ENCODE assay signal across 1 cellular context in the genomic region with DNA sequence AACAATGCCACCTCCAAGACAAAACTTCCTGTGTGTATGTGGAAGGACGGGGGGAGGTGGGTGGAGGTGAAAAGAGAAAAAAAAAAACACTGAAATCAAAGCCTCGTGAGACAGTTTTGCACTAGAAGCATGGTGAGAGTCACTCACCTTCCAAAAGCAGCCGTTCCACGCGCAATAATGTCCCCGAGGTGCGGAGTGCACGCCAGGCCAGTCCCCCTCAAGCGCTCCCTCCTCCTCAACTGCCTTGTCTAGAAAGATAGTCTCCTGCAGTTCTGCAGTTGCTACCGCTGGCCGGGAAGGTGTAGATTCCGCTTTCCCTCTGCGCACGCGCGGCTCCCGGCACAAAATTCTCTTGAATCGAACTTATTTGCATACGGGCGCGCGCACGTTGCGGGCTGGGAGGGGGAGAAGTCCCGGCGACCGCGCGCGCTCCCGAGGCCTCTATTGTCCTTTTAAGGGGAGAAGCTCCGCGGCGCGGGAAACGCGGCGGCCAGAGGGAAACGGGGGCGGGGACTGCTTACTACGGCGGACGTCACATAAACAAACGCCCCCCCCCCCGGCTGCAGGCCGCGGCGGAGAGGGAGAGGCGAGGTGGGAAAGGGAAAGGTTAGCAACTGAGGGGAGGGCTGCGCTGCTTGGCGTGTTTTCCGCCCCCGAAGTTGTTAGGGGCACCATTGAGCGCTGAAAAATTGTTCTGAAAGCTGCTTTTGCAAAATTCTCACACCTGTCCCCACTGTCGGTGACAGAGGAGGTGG.
TF ChIP-seq lines count a peak whose summit lies in the region.

A gene with protein sequence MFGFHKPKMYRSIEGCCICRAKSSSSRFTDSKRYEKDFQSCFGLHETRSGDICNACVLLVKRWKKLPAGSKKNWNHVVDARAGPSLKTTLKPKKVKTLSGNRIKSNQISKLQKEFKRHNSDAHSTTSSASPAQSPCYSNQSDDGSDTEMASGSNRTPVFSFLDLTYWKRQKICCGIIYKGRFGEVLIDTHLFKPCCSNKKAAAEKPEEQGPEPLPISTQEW (minus strand): TSS at position 274 of the 755 bp plus-strand sequence. CDS start 27,946 bp downstream, outside the sequence.

TF ChIP-seq in HepG2, 621 proteins besides CTCF, POLR2A, EP300 and RAD21 (continued from another document and continues in another):
- TF ChIP-seq, protein P1, sequence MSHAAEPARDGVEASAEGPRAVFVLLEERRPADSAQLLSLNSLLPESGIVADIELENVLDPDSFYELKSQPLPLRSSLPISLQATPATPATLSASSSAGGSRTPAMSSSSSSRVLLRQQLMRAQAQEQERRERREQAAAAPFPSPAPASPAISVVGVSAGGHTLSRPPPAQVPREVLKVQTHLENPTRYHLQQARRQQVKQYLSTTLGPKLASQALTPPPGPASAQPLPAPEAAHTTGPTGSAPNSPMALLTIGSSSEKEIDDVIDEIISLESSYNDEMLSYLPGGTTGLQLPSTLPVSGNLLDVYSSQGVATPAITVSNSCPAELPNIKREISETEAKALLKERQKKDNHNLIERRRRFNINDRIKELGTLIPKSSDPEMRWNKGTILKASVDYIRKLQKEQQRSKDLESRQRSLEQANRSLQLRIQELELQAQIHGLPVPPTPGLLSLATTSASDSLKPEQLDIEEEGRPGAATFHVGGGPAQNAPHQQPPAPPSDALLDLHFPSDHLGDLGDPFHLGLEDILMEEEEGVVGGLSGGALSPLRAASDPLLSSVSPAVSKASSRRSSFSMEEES (CRISPR knock-in tag; IDR thresholded peaks at IDR 0.05), result 0 out of 2 replicates have a peak, but pooled peaks have one; percentile 10
- TF ChIP-seq, protein P2, sequence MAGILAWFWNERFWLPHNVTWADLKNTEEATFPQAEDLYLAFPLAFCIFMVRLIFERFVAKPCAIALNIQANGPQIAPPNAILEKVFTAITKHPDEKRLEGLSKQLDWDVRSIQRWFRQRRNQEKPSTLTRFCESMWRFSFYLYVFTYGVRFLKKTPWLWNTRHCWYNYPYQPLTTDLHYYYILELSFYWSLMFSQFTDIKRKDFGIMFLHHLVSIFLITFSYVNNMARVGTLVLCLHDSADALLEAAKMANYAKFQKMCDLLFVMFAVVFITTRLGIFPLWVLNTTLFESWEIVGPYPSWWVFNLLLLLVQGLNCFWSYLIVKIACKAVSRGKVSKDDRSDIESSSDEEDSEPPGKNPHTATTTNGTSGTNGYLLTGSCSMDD (CRISPR knock-in tag; IDR thresholded peaks at IDR 0.05), result no peak
- TF ChIP-seq FOXP1 (IDR thresholded peaks at IDR 0.05) (peak; percentile 34; the same call in 1 of the 2 replicates), FOXP1 (CRISPR knock-in tag; IDR thresholded peaks at IDR 0.05) (peak; percentile 54), RFX3 (CRISPR knock-in tag; IDR thresholded peaks at IDR 0.05) (no peak), ZNF605 (CRISPR knock-in tag; IDR thresholded peaks at IDR 0.05) (peak; percentile 80), ZBTB20 (CRISPR knock-in tag; IDR thresholded peaks at IDR 0.05; ENCODE audit: borderline replicate concordance, low read depth) (peak; percentile 48; the same call in 1 of the 2 replicates), POGZ (CRISPR knock-in tag; IDR thresholded peaks at IDR 0.05) (peak; percentile 36; the same call in 1 of the 2 replicates), YY1 (IDR thresholded peaks at IDR 0.05; ENCODE audit: insufficient read depth, insufficient replicate concordance, low read depth, low read length) (peak; percentile 12), SIX4 (CRISPR knock-in tag; IDR thresholded peaks at IDR 0.05) (no peak), ZNF501 (CRISPR knock-in tag; IDR thresholded peaks at IDR 0.05) (0 out of 2 replicates have a peak, but pooled peaks have one; percentile 48), ZNF224 (CRISPR knock-in tag; IDR thresholded peaks at IDR 0.05) (peak; percentile 75; the same call in 1 of the 2 replicates), ZBTB8A (CRISPR knock-in tag; IDR thresholded peaks at IDR 0.05; ENCODE audit: borderline replicate concordance, low read depth) (no peak), ESRRA (CRISPR knock-in tag; IDR thresholded peaks at IDR 0.05; ENCODE audit: low read depth) (no peak), BHLHE40 (IDR thresholded peaks at IDR 0.05; ENCODE audit: low read length) (no peak), ZNF12 (CRISPR knock-in tag; IDR thresholded peaks at IDR 0.05) (no peak), IRF2 (CRISPR knock-in tag; IDR thresholded peaks at IDR 0.05) (peak; percentile 65; the same call in 1 of the 2 replicates), TMF1 (CRISPR knock-in tag; IDR thresholded peaks at IDR 0.05; ENCODE audit: low read depth) (no peak), CENPX (CRISPR knock-in tag; IDR thresholded peaks at IDR 0.05) (peak; percentile 67; the same call in 1 of the 2 replicates), SRSF1 (optimal IDR thresholded peaks at IDR 0.05; ENCODE audit: low read depth, low read length) (peak; percentile 82), ZSCAN9 (CRISPR knock-in tag; IDR thresholded peaks at IDR 0.05; ENCODE audit: borderline replicate concordance) (peak; percentile 29; the same call in 1 of the 2 replicates), NFKBIZ (CRISPR knock-in tag; IDR thresholded peaks at IDR 0.05) (peak; percentile 63; the same call in 1 of the 2 replicates), HOXA9 (CRISPR knock-in tag; IDR thresholded peaks at IDR 0.05; ENCODE audit: borderline replicate concordance) (no peak), BORCS8-MEF2B (CRISPR knock-in tag; IDR thresholded peaks at IDR 0.05) (peak; percentile 51; the same call in 1 of the 2 replicates), ZNF441 (CRISPR knock-in tag; IDR thresholded peaks at IDR 0.05; ENCODE audit: borderline replicate concordance) (peak; percentile 52; the same call in 1 of the 2 replicates), ZMYM4 (CRISPR knock-in tag; IDR thresholded peaks at IDR 0.05) (peak; percentile 45; the same call in 1 of the 2 replicates)
- TF ChIP-seq, protein P3, sequence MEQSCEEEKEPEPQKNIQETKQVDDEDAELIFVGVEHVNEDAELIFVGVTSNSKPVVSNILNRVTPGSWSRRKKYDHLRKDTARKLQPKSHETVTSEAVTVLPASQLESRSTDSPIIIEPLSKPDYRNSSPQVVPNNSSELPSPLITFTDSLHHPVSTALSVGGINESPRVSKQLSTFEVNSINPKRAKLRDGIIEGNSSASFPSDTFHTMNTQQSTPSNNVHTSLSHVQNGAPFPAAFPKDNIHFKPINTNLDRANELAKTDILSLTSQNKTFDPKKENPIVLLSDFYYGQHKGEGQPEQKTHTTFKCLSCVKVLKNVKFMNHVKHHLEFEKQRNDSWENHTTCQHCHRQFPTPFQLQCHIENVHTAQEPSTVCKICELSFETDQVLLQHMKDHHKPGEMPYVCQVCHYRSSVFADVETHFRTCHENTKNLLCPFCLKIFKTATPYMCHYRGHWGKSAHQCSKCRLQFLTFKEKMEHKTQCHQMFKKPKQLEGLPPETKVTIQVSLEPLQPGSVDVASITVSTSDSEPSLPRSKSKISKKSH (CRISPR knock-in tag; IDR thresholded peaks at IDR 0.05; ENCODE audit: borderline replicate concordance), result no peak
- TF ChIP-seq, protein P4, sequence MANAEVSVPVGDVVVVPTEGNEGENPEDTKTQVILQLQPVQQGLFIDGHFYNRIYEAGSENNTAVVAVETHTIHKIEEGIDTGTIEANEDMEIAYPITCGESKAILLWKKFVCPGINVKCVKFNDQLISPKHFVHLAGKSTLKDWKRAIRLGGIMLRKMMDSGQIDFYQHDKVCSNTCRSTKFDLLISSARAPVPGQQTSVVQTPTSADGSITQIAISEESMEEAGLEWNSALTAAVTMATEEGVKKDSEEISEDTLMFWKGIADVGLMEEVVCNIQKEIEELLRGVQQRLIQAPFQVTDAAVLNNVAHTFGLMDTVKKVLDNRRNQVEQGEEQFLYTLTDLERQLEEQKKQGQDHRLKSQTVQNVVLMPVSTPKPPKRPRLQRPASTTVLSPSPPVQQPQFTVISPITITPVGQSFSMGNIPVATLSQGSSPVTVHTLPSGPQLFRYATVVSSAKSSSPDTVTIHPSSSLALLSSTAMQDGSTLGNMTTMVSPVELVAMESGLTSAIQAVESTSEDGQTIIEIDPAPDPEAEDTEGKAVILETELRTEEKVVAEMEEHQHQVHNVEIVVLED (CRISPR knock-in tag; IDR thresholded peaks at IDR 0.05; ENCODE audit: borderline replicate concordance), result peak; percentile 97
- TF ChIP-seq, protein P5, sequence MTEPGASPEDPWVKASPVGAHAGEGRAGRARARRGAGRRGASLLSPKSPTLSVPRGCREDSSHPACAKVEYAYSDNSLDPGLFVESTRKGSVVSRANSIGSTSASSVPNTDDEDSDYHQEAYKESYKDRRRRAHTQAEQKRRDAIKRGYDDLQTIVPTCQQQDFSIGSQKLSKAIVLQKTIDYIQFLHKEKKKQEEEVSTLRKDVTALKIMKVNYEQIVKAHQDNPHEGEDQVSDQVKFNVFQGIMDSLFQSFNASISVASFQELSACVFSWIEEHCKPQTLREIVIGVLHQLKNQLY (CRISPR knock-in tag; IDR thresholded peaks at IDR 0.05), result no peak
- TF ChIP-seq, protein P6, sequence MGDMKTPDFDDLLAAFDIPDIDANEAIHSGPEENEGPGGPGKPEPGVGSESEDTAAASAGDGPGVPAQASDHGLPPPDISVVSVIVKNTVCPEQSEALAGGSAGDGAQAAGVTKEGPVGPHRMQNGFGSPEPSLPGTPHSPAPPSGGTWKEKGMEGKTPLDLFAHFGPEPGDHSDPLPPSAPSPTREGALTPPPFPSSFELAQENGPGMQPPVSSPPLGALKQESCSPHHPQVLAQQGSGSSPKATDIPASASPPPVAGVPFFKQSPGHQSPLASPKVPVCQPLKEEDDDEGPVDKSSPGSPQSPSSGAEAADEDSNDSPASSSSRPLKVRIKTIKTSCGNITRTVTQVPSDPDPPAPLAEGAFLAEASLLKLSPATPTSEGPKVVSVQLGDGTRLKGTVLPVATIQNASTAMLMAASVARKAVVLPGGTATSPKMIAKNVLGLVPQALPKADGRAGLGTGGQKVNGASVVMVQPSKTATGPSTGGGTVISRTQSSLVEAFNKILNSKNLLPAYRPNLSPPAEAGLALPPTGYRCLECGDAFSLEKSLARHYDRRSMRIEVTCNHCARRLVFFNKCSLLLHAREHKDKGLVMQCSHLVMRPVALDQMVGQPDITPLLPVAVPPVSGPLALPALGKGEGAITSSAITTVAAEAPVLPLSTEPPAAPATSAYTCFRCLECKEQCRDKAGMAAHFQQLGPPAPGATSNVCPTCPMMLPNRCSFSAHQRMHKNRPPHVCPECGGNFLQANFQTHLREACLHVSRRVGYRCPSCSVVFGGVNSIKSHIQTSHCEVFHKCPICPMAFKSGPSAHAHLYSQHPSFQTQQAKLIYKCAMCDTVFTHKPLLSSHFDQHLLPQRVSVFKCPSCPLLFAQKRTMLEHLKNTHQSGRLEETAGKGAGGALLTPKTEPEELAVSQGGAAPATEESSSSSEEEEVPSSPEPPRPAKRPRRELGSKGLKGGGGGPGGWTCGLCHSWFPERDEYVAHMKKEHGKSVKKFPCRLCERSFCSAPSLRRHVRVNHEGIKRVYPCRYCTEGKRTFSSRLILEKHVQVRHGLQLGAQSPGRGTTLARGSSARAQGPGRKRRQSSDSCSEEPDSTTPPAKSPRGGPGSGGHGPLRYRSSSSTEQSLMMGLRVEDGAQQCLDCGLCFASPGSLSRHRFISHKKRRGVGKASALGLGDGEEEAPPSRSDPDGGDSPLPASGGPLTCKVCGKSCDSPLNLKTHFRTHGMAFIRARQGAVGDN (CRISPR knock-in tag; IDR thresholded peaks at IDR 0.05), result peak; percentile 73
- TF ChIP-seq, protein P7, sequence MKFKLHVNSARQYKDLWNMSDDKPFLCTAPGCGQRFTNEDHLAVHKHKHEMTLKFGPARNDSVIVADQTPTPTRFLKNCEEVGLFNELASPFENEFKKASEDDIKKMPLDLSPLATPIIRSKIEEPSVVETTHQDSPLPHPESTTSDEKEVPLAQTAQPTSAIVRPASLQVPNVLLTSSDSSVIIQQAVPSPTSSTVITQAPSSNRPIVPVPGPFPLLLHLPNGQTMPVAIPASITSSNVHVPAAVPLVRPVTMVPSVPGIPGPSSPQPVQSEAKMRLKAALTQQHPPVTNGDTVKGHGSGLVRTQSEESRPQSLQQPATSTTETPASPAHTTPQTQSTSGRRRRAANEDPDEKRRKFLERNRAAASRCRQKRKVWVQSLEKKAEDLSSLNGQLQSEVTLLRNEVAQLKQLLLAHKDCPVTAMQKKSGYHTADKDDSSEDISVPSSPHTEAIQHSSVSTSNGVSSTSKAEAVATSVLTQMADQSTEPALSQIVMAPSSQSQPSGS (CRISPR knock-in tag; IDR thresholded peaks at IDR 0.05), result 0 out of 2 replicates have a peak, but pooled peaks have one; percentile 30
- TF ChIP-seq, protein P8, sequence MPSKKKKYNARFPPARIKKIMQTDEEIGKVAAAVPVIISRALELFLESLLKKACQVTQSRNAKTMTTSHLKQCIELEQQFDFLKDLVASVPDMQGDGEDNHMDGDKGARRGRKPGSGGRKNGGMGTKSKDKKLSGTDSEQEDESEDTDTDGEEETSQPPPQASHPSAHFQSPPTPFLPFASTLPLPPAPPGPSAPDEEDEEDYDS (CRISPR knock-in tag; IDR thresholded peaks at IDR 0.05), result peak; percentile 95
- TF ChIP-seq, protein P9, sequence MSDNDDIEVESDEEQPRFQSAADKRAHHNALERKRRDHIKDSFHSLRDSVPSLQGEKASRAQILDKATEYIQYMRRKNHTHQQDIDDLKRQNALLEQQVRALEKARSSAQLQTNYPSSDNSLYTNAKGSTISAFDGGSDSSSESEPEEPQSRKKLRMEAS (IDR thresholded peaks at IDR 0.05), result peak; percentile 74
- TF ChIP-seq, protein P10, sequence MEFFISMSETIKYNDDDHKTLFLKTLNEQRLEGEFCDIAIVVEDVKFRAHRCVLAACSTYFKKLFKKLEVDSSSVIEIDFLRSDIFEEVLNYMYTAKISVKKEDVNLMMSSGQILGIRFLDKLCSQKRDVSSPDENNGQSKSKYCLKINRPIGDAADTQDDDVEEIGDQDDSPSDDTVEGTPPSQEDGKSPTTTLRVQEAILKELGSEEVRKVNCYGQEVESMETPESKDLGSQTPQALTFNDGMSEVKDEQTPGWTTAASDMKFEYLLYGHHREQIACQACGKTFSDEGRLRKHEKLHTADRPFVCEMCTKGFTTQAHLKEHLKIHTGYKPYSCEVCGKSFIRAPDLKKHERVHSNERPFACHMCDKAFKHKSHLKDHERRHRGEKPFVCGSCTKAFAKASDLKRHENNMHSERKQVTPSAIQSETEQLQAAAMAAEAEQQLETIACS (CRISPR knock-in tag; IDR thresholded peaks at IDR 0.05), result peak; percentile 99
- TF ChIP-seq, protein P11, sequence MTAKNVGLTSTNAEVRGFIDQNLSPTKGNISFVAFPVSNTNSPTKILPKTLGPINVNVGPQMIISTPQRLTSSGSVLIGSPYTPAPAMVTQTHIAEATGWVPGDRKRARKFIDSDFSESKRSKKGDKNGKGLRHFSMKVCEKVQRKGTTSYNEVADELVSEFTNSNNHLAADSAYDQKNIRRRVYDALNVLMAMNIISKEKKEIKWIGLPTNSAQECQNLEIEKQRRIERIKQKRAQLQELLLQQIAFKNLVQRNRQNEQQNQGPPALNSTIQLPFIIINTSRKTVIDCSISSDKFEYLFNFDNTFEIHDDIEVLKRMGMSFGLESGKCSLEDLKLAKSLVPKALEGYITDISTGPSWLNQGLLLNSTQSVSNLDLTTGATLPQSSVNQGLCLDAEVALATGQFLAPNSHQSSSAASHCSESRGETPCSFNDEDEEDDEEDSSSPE (CRISPR knock-in tag; IDR thresholded peaks at IDR 0.05), result peak; percentile 95
